In the genomic region with DNA sequence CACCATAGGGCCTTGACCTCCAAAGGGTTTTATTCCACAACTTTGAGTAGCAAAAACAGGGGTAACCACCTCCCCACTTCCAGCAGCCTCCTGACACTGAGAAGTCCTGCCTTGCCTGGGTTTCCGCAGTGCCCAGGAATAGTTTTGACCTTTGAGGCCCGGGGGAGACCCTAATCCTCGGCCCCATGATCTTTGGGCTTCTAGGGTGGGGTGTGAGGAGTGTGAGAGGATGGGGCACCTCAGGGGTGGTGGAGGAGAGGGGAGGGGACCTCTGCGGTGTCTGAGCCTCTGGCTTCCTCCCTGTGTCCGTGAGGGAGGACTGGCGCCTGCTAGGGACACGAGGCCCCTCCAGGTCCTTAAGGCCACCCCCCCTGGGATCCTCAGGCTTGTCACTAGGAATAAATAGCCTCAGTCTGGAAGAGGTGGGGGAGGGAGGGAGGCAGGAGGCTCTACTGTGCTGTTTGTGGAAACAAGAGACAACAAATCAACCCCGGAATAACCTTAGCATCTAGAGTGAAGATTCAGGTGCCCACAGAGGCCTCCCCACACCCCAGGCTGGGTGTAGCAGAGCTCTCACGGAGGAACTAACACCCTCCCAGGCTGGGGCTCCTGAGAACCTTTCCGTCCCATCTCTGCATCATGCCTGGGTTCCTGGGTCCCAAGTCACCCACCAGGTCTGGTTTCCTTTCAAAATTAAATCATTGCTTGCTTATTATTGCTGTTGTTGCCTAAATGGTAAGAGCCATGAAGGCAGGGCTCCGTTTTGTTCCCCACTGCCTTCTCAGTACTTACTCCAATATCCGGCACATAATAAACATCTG, we compare ENCODE assay signal across 1 cellular context.
TF ChIP-seq lines count a peak whose summit lies in the region.

No MANE protein-coding gene starts in this region.

TF ChIP-seq in IMR-90, 13 proteins besides CTCF, POLR2A, EP300 and RAD21:
- TF ChIP-seq MXI1 (IDR thresholded peaks at IDR 0.05; ENCODE audit: borderline replicate concordance, low read depth, low read length) (no peak), NFE2L2 (IDR thresholded peaks at IDR 0.05; ENCODE audit: low read depth, low read length) (no peak), RFX5 (IDR thresholded peaks at IDR 0.05; ENCODE audit: low read depth, low read length) (no peak), RCOR1 (IDR thresholded peaks at IDR 0.05; ENCODE audit: insufficient replicate concordance, low read length) (no peak), MAZ (IDR thresholded peaks at IDR 0.05; ENCODE audit: borderline replicate concordance, low read depth, low read length) (no peak), SMC3 (IDR thresholded peaks at IDR 0.05; ENCODE audit: low read depth, low read length) (no peak), CEBPB (IDR thresholded peaks at IDR 0.05; ENCODE audit: low read depth, low read length) (no peak), CHD1 (IDR thresholded peaks at IDR 0.05; ENCODE audit: low read depth, low read length) (no peak), FOS (IDR thresholded peaks at IDR 0.05; ENCODE audit: low read depth, low read length) (no peak), MAFK (IDR thresholded peaks at IDR 0.05; ENCODE audit: low read depth, low read length) (no peak), BHLHE40 (IDR thresholded peaks at IDR 0.05; ENCODE audit: low read depth, low read length) (no peak)
- TF ChIP-seq, protein P1, sequence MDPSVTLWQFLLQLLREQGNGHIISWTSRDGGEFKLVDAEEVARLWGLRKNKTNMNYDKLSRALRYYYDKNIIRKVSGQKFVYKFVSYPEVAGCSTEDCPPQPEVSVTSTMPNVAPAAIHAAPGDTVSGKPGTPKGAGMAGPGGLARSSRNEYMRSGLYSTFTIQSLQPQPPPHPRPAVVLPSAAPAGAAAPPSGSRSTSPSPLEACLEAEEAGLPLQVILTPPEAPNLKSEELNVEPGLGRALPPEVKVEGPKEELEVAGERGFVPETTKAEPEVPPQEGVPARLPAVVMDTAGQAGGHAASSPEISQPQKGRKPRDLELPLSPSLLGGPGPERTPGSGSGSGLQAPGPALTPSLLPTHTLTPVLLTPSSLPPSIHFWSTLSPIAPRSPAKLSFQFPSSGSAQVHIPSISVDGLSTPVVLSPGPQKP (IDR thresholded peaks at IDR 0.05; ENCODE audit: borderline replicate concordance, low read depth, low read length): no peak
